In genomic region chr1:234827181-234827580, GRCh38 we compare ENCODE assay signal across 14 cellular contexts.
DNase-seq lines count a peak whose midpoint lies in the region; ATAC-seq and TF ChIP-seq lines count a peak whose summit lies in the region.
"Had no signal": no experiment of that assay in that cellular context is flagged by ENCODE, and none has a peak within 500 bp of the region (broad histone marks: within the 10 kb centered on the region; RNA-seq: fewer than 3 reads in every experiment).

No MANE protein-coding gene starts in this region.

- peaks cover 14 to 16% of the 10 kb centered on the region in 2 donors for H3K4me1 Mint-ChIP-seq in natural killer cell treated with Interleukin-12 subunit alpha and Interleukin-12 subunit beta and Interleukin-15 and Interleukin-18, amount 100 ng/mL, for 72 hours (ENCODE audit: low read depth in 2 of 2)
- H3K4me1 Mint-ChIP-seq in natural killer cell (no peaks in the 10 kb centered on the region), WTC11 (no peaks in the 10 kb centered on the region)
- H3K4me1 Mint-ChIP-seq in dendritic cell treated with granulocyte-macrophage colony-stimulating factor and Interleukin-4, amounts not matched to agents 40 ng/mL and 50 ng/mL, for 4 days (ENCODE audit: low read depth) = peaks cover 27% of the 10 kb centered on the region

- no peak overlapping the region for H3K9ac ChIP-seq in mesenchymal stem cell (ENCODE audit: low read length)

- no peak overlapping the region for H3K4ac ChIP-seq in mesenchymal stem cell (ENCODE audit: low read depth in 1 of 2, low read length in 2 of 2)

- H3K4me2 ChIP-seq in mesenchymal stem cell (ENCODE audit: low read length, poor library complexity, severe bottlenecking) = no peak overlapping the region

- peaks cover 0 to 20% of the 10 kb centered on the region in 2 experiments for H3K27me3 ChIP-seq in mesenchymal stem cell (ENCODE audit: control insufficient read depth in 1 of 2, insufficient read depth in 1 of 2, low read length in 2 of 2)
- H3K27me3 ChIP-seq in transverse colon = no peaks in the 10 kb centered on the region

- no peak overlapping the region for H4K91ac ChIP-seq in mesenchymal stem cell (ENCODE audit: low read length)

- H3K79me1 ChIP-seq in mesenchymal stem cell (replicated peaks; ENCODE audit: low read length, poor library complexity, severe bottlenecking) = no peaks in the 10 kb centered on the region

- peak overlapping the region; percentile 9 for H2BK15ac ChIP-seq in mesenchymal stem cell (ENCODE audit: low read depth, poor library complexity, severe bottlenecking)

- H3K36me3 Mint-ChIP-seq in natural killer cell treated with Interleukin-12 subunit alpha and Interleukin-12 subunit beta and Interleukin-15 and Interleukin-18, amount 100 ng/mL, for 72 hours = no peaks in the 10 kb centered on the region
- no peaks in the 10 kb centered on the region for H3K36me3 Mint-ChIP-seq in natural killer cell
- H3K36me3 Mint-ChIP-seq in dendritic cell treated with granulocyte-macrophage colony-stimulating factor and Interleukin-4, amounts not matched to agents 40 ng/mL and 50 ng/mL, for 4 days (ENCODE audit: low read depth) = no peaks in the 10 kb centered on the region
- no peaks in the 10 kb centered on the region for H3K36me3 Mint-ChIP-seq in WTC11

- no peak overlapping the region for H2AFZ ChIP-seq in mesenchymal stem cell (ENCODE audit: low read depth, low read length)

- in situ Hi-C loops in transverse colon (cut with MboI; ENCODE audit: low pct_ligation_motif_present in 1 of 4, low pct_unique_long_range_greater_than_20kb in 1 of 4, low sequenced_read_pairs in 3 of 4) = loop anchor here (10.0 to 25.0 kb wide), 4 partner anchors 90 to 322 kb away; partner anchors contain the start of gene IRF2BP2 (in 1 of the 4)

- H3K9me3 Mint-ChIP-seq in natural killer cell treated with Interleukin-12 subunit alpha and Interleukin-12 subunit beta and Interleukin-15 and Interleukin-18, amount 100 ng/mL, for 72 hours = no peaks in the 10 kb centered on the region
- H3K9me3 Mint-ChIP-seq in natural killer cell = no peaks in the 10 kb centered on the region
- H3K9me3 Mint-ChIP-seq in dendritic cell treated with granulocyte-macrophage colony-stimulating factor and Interleukin-4, amounts not matched to agents 40 ng/mL and 50 ng/mL, for 4 days = no peaks in the 10 kb centered on the region
- no peaks in the 10 kb centered on the region for H3K9me3 Mint-ChIP-seq in WTC11
- H3K9me3 Mint-ChIP-seq: CD4-positive, alpha-beta T cell had no signal

- peak overlapping the region in 1 of 2 experiments; percentile 30 for H3K18ac ChIP-seq in mesenchymal stem cell (ENCODE audit: low read depth in 1 of 2, low read length in 2 of 2)

- TF ChIP-seq EP300 in transverse colon (IDR thresholded peaks at IDR 0.05; ENCODE audit: low read depth) = no peak

- H3K4me3 Mint-ChIP-seq in natural killer cell treated with Interleukin-12 subunit alpha and Interleukin-12 subunit beta and Interleukin-15 and Interleukin-18, amount 100 ng/mL, for 72 hours = no peak overlapping the region
- H3K4me3 Mint-ChIP-seq in natural killer cell (no peak overlapping the region), WTC11 (no peak overlapping the region)
- no peak overlapping the region for H3K4me3 Mint-ChIP-seq in dendritic cell treated with granulocyte-macrophage colony-stimulating factor and Interleukin-4, amounts not matched to agents 40 ng/mL and 50 ng/mL, for 4 days
- H3K4me3 Mint-ChIP-seq: CD4-positive, alpha-beta T cell had no signal

- no peak overlapping the region for H3K14ac ChIP-seq in mesenchymal stem cell (ENCODE audit: low read length in 2 of 2)

- POLR2A ChIA-PET in WTC11 (lab: Charles Lee) = no interaction called here

- no peak for DNase-seq in natural killer cell treated with Interleukin-12 subunit alpha and Interleukin-12 subunit beta and Interleukin-15 and Interleukin-18, amount 100 ng/mL, for 72 hours (ENCODE audit: low spot score)
- DNase-seq in natural killer cell (no peak), mesenchymal stem cell (no peak), transverse colon (no peak), T1000 (lab: John Stamatoyannopoulos, UW) (no peak), cerebellum (ENCODE audit: low spot score) (no peak), WTC11 (ENCODE audit: low spot score) (no peak)
- DNase-seq: 8988T; ACHN; C1 segment of cervical spinal cord; CD4-positive, alpha-beta T cell; DMS79 had no signal

- no peak overlapping the region for H2BK120ac ChIP-seq in mesenchymal stem cell (ENCODE audit: low read depth, low read length)

- H3K27ac Mint-ChIP-seq in natural killer cell treated with Interleukin-12 subunit alpha and Interleukin-12 subunit beta and Interleukin-15 and Interleukin-18, amount 100 ng/mL, for 72 hours = peak overlapping the region; percentile 14 to 78
- H3K27ac Mint-ChIP-seq in natural killer cell (no peak overlapping the region), WTC11 (no peak overlapping the region)
- peak overlapping the region; percentile 21 for H3K27ac Mint-ChIP-seq in dendritic cell treated with granulocyte-macrophage colony-stimulating factor and Interleukin-4, amounts not matched to agents 40 ng/mL and 50 ng/mL, for 4 days
- H3K27ac Mint-ChIP-seq: CD4-positive, alpha-beta T cell had no signal

- H3K4me1 ChIP-seq in mesenchymal stem cell (ENCODE audit: control insufficient read depth, insufficient read depth, low read depth, low read length) = peaks cover 2% of the 10 kb centered on the region
- H3K4me1 ChIP-seq in transverse colon = peaks cover 11 to 51% (median 30%) of the 10 kb centered on the region in 4 donors
- H3K4me1 ChIP-seq: HAP-1 had no signal

- peak overlapping the region; percentile 20 for H2AK5ac ChIP-seq in mesenchymal stem cell (ENCODE audit: low read length, severe bottlenecking)

- H3K4me3 ChIP-seq in mesenchymal stem cell (ENCODE audit: insufficient read depth in 1 of 2, low read depth in 1 of 2, low read length in 2 of 2) (no peak overlapping the region), transverse colon (no peak overlapping the region)
- H3K4me3 ChIP-seq: HAP-1 had no signal

- ATAC-seq in natural killer cell treated with Interleukin-12 subunit alpha and Interleukin-12 subunit beta and Interleukin-15 and Interleukin-18, amount 100 ng/mL, for 72 hours = no peak
- ATAC-seq in natural killer cell (no peak), WTC11 (no peak)

- CTCF ChIA-PET in WTC11 (lab: Charles Lee) = no interaction called here

- H3K23ac ChIP-seq in mesenchymal stem cell (ENCODE audit: low read length in 2 of 2) = no peak overlapping the region

- TF ChIP-seq CTCF in natural killer cell (IDR thresholded peaks at IDR 0.05) = no peak
- TF ChIP-seq CTCF in transverse colon (IDR thresholded peaks at IDR 0.05) = no peak
- TF ChIP-seq CTCF in WTC11 (IDR thresholded peaks at IDR 0.05) = no peak

- H3K27ac ChIP-seq in mesenchymal stem cell (ENCODE audit: low read length, poor library complexity, severe bottlenecking) = no peak overlapping the region
- peak overlapping the region; percentile 71 to 87 (median 77) for H3K27ac ChIP-seq in transverse colon

- intact Hi-C loops in natural killer cell (cut with micrococcal nuclease) (no loop called here), transverse colon (cut with DNase I; ENCODE audit: low total_unique reads) (loop anchor here (10.0 kb wide), 1 partner anchor 238 kb away; no protein-coding TSS in a partner anchor)
- intact Hi-C loops in dendritic cell treated with granulocyte-macrophage colony-stimulating factor and Interleukin-4, amounts not matched to agents 40 ng/mL and 50 ng/mL, for 4 days (cut with micrococcal nuclease) = no loop called here

- no peak overlapping the region for H2BK5ac ChIP-seq in mesenchymal stem cell (ENCODE audit: low read depth, low read length, poor library complexity, severe bottlenecking)

- WGBS in mesenchymal stem cell = 100% methylated on average over 1 of the region's 1 CpG
- 100% methylated on average over 1 of the region's 1 CpG; no CpG with 5 or more reads in 1 of the 2 donors for WGBS in transverse colon (ENCODE audit: low coverage in 1 of 2), 2 donors

- H3K36me3 ChIP-seq in mesenchymal stem cell (ENCODE audit: control insufficient read depth in 1 of 2, insufficient read depth in 2 of 2, low read depth in 1 of 2, low read length in 2 of 2) (no peaks in the 10 kb centered on the region), transverse colon (no peaks in the 10 kb centered on the region)
- H3K36me3 ChIP-seq: HAP-1 had no signal

- H3K9me3 ChIP-seq in mesenchymal stem cell (ENCODE audit: control insufficient read depth, low read length) (no peaks in the 10 kb centered on the region), transverse colon (no peaks in the 10 kb centered on the region)
- H3K9me3 ChIP-seq: HAP-1 had no signal

- peak overlapping the region in 1 of 2 experiments; percentile 38 for H2BK12ac ChIP-seq in mesenchymal stem cell (ENCODE audit: low read length in 2 of 2)

- peaks cover 0 to 2% of the 10 kb centered on the region in 2 donors for H3K27me3 Mint-ChIP-seq in natural killer cell treated with Interleukin-12 subunit alpha and Interleukin-12 subunit beta and Interleukin-15 and Interleukin-18, amount 100 ng/mL, for 72 hours
- peaks cover 16 to 29% of the 10 kb centered on the region in 2 donors for H3K27me3 Mint-ChIP-seq in natural killer cell (ENCODE audit: low read depth in 2 of 2)
- H3K27me3 Mint-ChIP-seq in dendritic cell treated with granulocyte-macrophage colony-stimulating factor and Interleukin-4, amounts not matched to agents 40 ng/mL and 50 ng/mL, for 4 days = no peaks in the 10 kb centered on the region
- H3K27me3 Mint-ChIP-seq in WTC11 (ENCODE audit: low read depth) = no peaks in the 10 kb centered on the region
- H3K27me3 Mint-ChIP-seq: CD4-positive, alpha-beta T cell had no signal

- H4K8ac ChIP-seq in mesenchymal stem cell (ENCODE audit: low read length) = no peak overlapping the region

- no peak for TF ChIP-seq POLR2A in transverse colon (IDR thresholded peaks at IDR 0.05)

TF ChIP-seq in WTC11, 78 proteins besides CTCF, POLR2A, EP300 and RAD21 (continues in another document):
- no peak for TF ChIP-seq IRF2 (CRISPR knock-in tag; IDR thresholded peaks at IDR 0.05; ENCODE audit: borderline replicate concordance, low read depth)
- no peak for TF ChIP-seq TEAD1 (CRISPR knock-in tag; IDR thresholded peaks at IDR 0.05)
- TF ChIP-seq, protein P1, sequence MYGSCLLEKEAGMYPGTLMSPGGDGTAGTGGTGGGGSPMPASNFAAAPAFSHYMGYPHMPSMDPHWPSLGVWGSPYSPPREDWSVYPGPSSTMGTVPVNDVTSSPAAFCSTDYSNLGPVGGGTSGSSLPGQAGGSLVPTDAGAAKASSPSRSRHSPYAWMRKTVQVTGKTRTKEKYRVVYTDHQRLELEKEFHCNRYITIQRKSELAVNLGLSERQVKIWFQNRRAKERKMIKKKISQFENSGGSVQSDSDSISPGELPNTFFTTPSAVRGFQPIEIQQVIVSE (CRISPR knock-in tag; IDR thresholded peaks at IDR 0.05; ENCODE audit: borderline replicate concordance) = no peak
- TF ChIP-seq ZNF232 (CRISPR knock-in tag; IDR thresholded peaks at IDR 0.05) = no peak
- TF ChIP-seq ZNF671 (CRISPR knock-in tag; IDR thresholded peaks at IDR 0.05) = no peak

Comparison
In these comparisons a context has a peak if more than half of its experiments do, and no peak if none do; other contexts are left out.
1. H3K27ac Mint-ChIP-seq: peak in natural killer cell treated with Interleukin-12 subunit alpha and Interleukin-12 subunit beta and Interleukin-15 and Interleukin-18, amount 100 ng/mL, for 72 hours (2 of 2) and dendritic cell treated with granulocyte-macrophage colony-stimulating factor and Interleukin-4, amounts not matched to agents 40 ng/mL and 50 ng/mL, for 4 days (single experiment); none in natural killer cell (0 of 2) and WTC11 (single experiment).